1 cellular context compared by ENCODE assay signal in the genomic region with DNA sequence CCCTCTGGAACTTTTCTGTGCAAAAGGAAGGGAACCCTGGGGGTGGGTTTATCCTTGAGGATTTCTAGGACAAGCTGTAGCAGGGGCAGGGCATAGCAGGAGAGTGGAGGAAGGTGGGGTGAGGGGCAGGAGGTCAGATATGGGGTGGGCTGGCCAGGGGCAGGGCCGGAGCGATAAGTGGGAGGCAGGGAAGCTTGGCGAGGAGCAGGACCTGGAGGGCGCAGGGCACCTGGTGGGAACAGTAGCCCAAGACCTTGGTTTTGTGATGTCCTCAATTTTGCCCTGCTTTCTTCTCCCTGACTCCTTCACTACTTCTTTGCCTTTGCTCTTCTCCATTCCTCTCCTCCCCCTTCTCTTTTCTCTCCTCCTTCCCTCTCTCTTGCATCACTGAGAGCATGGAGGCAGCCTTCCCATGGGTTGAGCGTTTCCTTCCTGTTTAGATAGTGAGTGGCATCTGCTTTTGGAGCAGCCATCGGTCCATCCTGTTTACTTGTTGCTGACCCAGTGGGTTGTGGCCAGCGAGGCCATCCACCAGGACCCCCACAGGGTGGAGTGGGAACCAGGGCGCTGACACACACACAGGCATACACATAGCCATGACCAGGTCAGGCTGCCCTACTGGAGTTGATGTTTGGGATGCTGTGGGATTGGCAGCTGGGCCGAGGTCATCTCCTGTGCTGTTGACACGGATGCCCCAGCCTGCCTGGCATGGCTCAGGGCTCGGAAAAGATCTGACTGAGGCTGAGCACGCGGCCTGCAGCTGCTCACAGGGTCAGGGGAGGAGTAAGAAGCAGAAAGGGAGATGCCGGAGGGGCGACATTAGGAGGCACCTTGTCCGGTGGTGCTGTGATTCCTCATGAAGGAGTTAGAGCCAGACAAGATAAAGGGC.
TF ChIP-seq lines count a peak whose summit lies in the region.

No MANE protein-coding gene starts in this region.

TF ChIP-seq in HCT116, 20 proteins besides CTCF, POLR2A, EP300 and RAD21:
- TF ChIP-seq, protein P1, sequence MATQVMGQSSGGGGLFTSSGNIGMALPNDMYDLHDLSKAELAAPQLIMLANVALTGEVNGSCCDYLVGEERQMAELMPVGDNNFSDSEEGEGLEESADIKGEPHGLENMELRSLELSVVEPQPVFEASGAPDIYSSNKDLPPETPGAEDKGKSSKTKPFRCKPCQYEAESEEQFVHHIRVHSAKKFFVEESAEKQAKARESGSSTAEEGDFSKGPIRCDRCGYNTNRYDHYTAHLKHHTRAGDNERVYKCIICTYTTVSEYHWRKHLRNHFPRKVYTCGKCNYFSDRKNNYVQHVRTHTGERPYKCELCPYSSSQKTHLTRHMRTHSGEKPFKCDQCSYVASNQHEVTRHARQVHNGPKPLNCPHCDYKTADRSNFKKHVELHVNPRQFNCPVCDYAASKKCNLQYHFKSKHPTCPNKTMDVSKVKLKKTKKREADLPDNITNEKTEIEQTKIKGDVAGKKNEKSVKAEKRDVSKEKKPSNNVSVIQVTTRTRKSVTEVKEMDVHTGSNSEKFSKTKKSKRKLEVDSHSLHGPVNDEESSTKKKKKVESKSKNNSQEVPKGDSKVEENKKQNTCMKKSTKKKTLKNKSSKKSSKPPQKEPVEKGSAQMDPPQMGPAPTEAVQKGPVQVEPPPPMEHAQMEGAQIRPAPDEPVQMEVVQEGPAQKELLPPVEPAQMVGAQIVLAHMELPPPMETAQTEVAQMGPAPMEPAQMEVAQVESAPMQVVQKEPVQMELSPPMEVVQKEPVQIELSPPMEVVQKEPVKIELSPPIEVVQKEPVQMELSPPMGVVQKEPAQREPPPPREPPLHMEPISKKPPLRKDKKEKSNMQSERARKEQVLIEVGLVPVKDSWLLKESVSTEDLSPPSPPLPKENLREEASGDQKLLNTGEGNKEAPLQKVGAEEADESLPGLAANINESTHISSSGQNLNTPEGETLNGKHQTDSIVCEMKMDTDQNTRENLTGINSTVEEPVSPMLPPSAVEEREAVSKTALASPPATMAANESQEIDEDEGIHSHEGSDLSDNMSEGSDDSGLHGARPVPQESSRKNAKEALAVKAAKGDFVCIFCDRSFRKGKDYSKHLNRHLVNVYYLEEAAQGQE (IDR thresholded peaks at IDR 0.05; ENCODE audit: low read depth), result no peak
- no peak for TF ChIP-seq SIN3A (IDR thresholded peaks at IDR 0.05; ENCODE audit: low read depth)
- no peak for TF ChIP-seq FOSL1 (IDR thresholded peaks at IDR 0.05; ENCODE audit: low read depth)
- TF ChIP-seq SP1 (IDR thresholded peaks at IDR 0.05; ENCODE audit: low read depth), result no peak
- TF ChIP-seq, protein P2, sequence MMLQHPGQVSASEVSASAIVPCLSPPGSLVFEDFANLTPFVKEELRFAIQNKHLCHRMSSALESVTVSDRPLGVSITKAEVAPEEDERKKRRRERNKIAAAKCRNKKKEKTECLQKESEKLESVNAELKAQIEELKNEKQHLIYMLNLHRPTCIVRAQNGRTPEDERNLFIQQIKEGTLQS (IDR thresholded peaks at IDR 0.05), result no peak
- no peak for TF ChIP-seq JUND (IDR thresholded peaks at IDR 0.05)
- TF ChIP-seq ELF1 (IDR thresholded peaks at IDR 0.05; ENCODE audit: borderline replicate concordance, low read depth), result no peak
- no peak for TF ChIP-seq POLR2AphosphoS5 (IDR thresholded peaks at IDR 0.05; ENCODE audit: low read depth, low read length)
- TF ChIP-seq, protein P3, sequence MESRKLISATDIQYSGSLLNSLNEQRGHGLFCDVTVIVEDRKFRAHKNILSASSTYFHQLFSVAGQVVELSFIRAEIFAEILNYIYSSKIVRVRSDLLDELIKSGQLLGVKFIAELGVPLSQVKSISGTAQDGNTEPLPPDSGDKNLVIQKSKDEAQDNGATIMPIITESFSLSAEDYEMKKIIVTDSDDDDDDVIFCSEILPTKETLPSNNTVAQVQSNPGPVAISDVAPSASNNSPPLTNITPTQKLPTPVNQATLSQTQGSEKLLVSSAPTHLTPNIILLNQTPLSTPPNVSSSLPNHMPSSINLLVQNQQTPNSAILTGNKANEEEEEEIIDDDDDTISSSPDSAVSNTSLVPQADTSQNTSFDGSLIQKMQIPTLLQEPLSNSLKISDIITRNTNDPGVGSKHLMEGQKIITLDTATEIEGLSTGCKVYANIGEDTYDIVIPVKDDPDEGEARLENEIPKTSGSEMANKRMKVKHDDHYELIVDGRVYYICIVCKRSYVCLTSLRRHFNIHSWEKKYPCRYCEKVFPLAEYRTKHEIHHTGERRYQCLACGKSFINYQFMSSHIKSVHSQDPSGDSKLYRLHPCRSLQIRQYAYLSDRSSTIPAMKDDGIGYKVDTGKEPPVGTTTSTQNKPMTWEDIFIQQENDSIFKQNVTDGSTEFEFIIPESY (IDR thresholded peaks at IDR 0.05; ENCODE audit: extremely low read depth, insufficient replicate concordance, low read length), result no peak
- no peak for TF ChIP-seq CBX3 (IDR thresholded peaks at IDR 0.05; ENCODE audit: low read depth)
- no peak for TF ChIP-seq ZFX (IDR thresholded peaks at IDR 0.05)
- TF ChIP-seq EGR1 (IDR thresholded peaks at IDR 0.05; ENCODE audit: low read depth), result no peak
- TF ChIP-seq ZNF274 (IDR thresholded peaks at IDR 0.05; ENCODE audit: low read depth, low read length), result no peak
- TF ChIP-seq EZH2phosphoT487 (IDR thresholded peaks at IDR 0.05; ENCODE audit: borderline replicate concordance), result no peak
- no peak for TF ChIP-seq CEBPB (IDR thresholded peaks at IDR 0.05; ENCODE audit: low read depth)
- no peak for TF ChIP-seq SRF (IDR thresholded peaks at IDR 0.05; ENCODE audit: low read depth)
- TF ChIP-seq, protein P4, sequence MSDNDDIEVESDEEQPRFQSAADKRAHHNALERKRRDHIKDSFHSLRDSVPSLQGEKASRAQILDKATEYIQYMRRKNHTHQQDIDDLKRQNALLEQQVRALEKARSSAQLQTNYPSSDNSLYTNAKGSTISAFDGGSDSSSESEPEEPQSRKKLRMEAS (IDR thresholded peaks at IDR 0.05), result no peak
- TF ChIP-seq YY1 (IDR thresholded peaks at IDR 0.05; ENCODE audit: extremely low read depth, insufficient replicate concordance, low read depth, low read length), result no peak
